In genomic region chr12:12372946-12373722, GRCh38 we compare ENCODE assay signal across 22 cellular contexts. TPM values are rescaled to one million over a fixed set of nuclear protein-coding genes. Genes with fewer than 3 reads are reported as not detected.
DNase-seq lines count a peak whose midpoint lies in the region; ATAC-seq, FAIRE-seq and TF ChIP-seq lines count a peak whose summit lies in the region.
"Had no signal": no experiment of that assay in that cellular context is flagged by ENCODE, and none has a peak within 500 bp of the region (broad histone marks: within the 10 kb centered on the region; RNA-seq: fewer than 3 reads in every experiment).

No MANE protein-coding gene starts in this region.

- in situ Hi-C loops in K562 (cut with MboI) = loop anchor here (10.0 kb wide), 1 partner anchor 332 kb away; no protein-coding TSS in a partner anchor

- H3K9me3 ChIP-seq in K562 (replicated peaks; ENCODE audit: control insufficient read depth, insufficient read depth, low read depth, low read length) = no peaks in the 10 kb centered on the region
- no peaks in the 10 kb centered on the region for H3K9me3 ChIP-seq in liver (ENCODE audit: control insufficient read depth in 4 of 4, low read length in 3 of 4)
- H3K9me3 ChIP-seq: BLaER1 treated with 17β-estradiol and CSF1 and Interleukin-3, amounts not matched to agents 10 nM and 100 nM; gastrocnemius medialis; tibial nerve had no signal

- peaks cover 6% of the 10 kb centered on the region; the same call in 2 of the 3 replicates for H3K36me3 ChIP-seq in K562 (ENCODE audit: control insufficient read depth, insufficient read depth, low read length)
- H3K36me3 ChIP-seq in liver (ENCODE audit: control insufficient read depth in 4 of 4, insufficient read depth in 3 of 4, low read depth in 1 of 4, low read length in 3 of 4) = no peaks in the 10 kb centered on the region
- H3K36me3 ChIP-seq: cardiac muscle cell, gastrocnemius medialis had no signal

- TF ChIP-seq RAD21 in K562 (CRISPR knock-in tag; conservative IDR thresholded peaks at IDR 0.05 in 1 of 2, IDR thresholded peaks at IDR 0.05 in 1 of 2) (no peak), liver (IDR thresholded peaks at IDR 0.05) (no peak)

- no peak for TF ChIP-seq EP300 in K562 (IDR thresholded peaks at IDR 0.05; ENCODE audit: low read length)

- TF ChIP-seq POLR2A in K562 (conservative IDR thresholded peaks at IDR 0.05) = no peak

- intact Hi-C loops in K562 (cut with micrococcal nuclease) = no loop called here
- intact Hi-C loops in Right ventricle myocardium superior (cut with DNase I) = loop anchor here (5.0 kb wide), 1 partner anchor 284 kb away; no protein-coding TSS in a partner anchor

- no peaks in the 10 kb centered on the region for H3K9me3 Mint-ChIP-seq in HFFc6
- H3K9me3 Mint-ChIP-seq: activated T-helper 1 cell treated with anti-CD3 and anti-CD28 coated beads, Interleukin-12 subunit alpha, Interleukin-12 subunit beta, Interleukin-2, Interleukin-4 antibody, amounts not matched to agents 30 ng/mL and 10 ng/mL and 1 ng/mL, durations not matched to agents 14 hours and 24 hours and 36 hours; memory B cell had no signal

- no peak overlapping the region for H3K4me3 Mint-ChIP-seq in HFFc6
- H3K4me3 Mint-ChIP-seq: activated T-helper 1 cell treated with anti-CD3 and anti-CD28 coated beads, Interleukin-12 subunit alpha, Interleukin-12 subunit beta, Interleukin-2, Interleukin-4 antibody, amounts not matched to agents 30 ng/mL and 10 ng/mL and 1 ng/mL, durations not matched to agents 14 hours and 24 hours and 36 hours; memory B cell had no signal

- H3K79me2 ChIP-seq in K562 (ENCODE audit: control insufficient read depth, insufficient read depth, low read length) = no peaks in the 10 kb centered on the region

- no peaks in the 10 kb centered on the region for H3K27me3 Mint-ChIP-seq in HFFc6 (ENCODE audit: insufficient read depth)
- H3K27me3 Mint-ChIP-seq: memory B cell had no signal

- peaks cover 7% of the 10 kb centered on the region for H3K4me1 Mint-ChIP-seq in HFFc6 (ENCODE audit: low read depth)

- no peaks in the 10 kb centered on the region for H3K4me1 ChIP-seq in K562 (replicated peaks in 1 of 2; ENCODE audit: control insufficient read depth in 2 of 2, insufficient read depth in 2 of 2, low read length in 2 of 2)
- peaks cover 0 to 9% (median 3%) of the 10 kb centered on the region in 4 donors for H3K4me1 ChIP-seq in liver (ENCODE audit: control insufficient read depth in 4 of 4, insufficient read depth in 4 of 4, low read length in 3 of 4)
- H3K4me1 ChIP-seq: gastrocnemius medialis had no signal

- 0 out of 2 replicates have a peak overlapping the region, but pooled peaks have one; percentile 8 for H3K27ac Mint-ChIP-seq in HFFc6
- H3K27ac Mint-ChIP-seq: activated T-helper 1 cell treated with anti-CD3 and anti-CD28 coated beads, Interleukin-12 subunit alpha, Interleukin-12 subunit beta, Interleukin-2, Interleukin-4 antibody, amounts not matched to agents 30 ng/mL and 10 ng/mL and 1 ng/mL, durations not matched to agents 14 hours and 24 hours and 36 hours; memory B cell had no signal

- DNase-seq in HFFc6 = no peak
- DNase-seq in K562 (ENCODE audit: extremely low read depth in 1 of 4, low spot score in 3 of 4) = no peak
- DNase-seq in superior temporal gyrus (ENCODE audit: extremely low spot score) = peak; percentile 13
- DNase-seq in KG1 (lab: John Stamatoyannopoulos, UW) = no peak
- DNase-seq in NCI-H187 (lab: John Stamatoyannopoulos, UW) = no peak
- no peak for DNase-seq in Right ventricle myocardium superior
- DNase-seq: activated CD4-positive, alpha-beta T cell treated with anti-CD3 and anti-CD28 coated beads for 48 hours; activated naive CD4-positive, alpha-beta T cell treated with anti-CD3 and anti-CD28 coated beads, Interleukin-2, amount 50 U/mL, for 16 hours; cortex of kidney; gastrocnemius medialis; hippocampal formation; Kasumi-1; NCI-H146; OCI-M1 had no signal

- no peaks in the 10 kb centered on the region for H3K9me1 ChIP-seq in K562 (ENCODE audit: control insufficient read depth, insufficient read depth, low read length)

- no peak overlapping the region for H3K4me3 ChIP-seq in K562
- H3K4me3 ChIP-seq in liver (ENCODE audit: low read depth in 1 of 3, low read length in 3 of 3) = no peak overlapping the region
- H3K4me3 ChIP-seq: BLaER1 treated with 17β-estradiol and CSF1 and Interleukin-3, amounts not matched to agents 10 nM and 100 nM; cardiac muscle cell; gastrocnemius medialis; tibial nerve had no signal

- H3K9ac ChIP-seq in K562 (ENCODE audit: insufficient read depth in 1 of 2, low read depth in 2 of 2, low read length in 2 of 2) = no peak overlapping the region
- no peak overlapping the region for H3K9ac ChIP-seq in liver (ENCODE audit: low read depth in 1 of 2, low read length in 2 of 2)
- H3K9ac ChIP-seq: BLaER1 treated with 17β-estradiol and CSF1 and Interleukin-3, amounts not matched to agents 10 nM and 100 nM had no signal

- FAIRE-seq in K562 (lab: Jason Lieb, UNC) = no peak

- POLR2A ChIA-PET in K562 (lab: Yijun Ruan, JAX) = no interaction called here

- TF ChIP-seq CTCF in HFFc6 (IDR thresholded peaks at IDR 0.05) = no peak
- TF ChIP-seq CTCF in K562 (IDR thresholded peaks at IDR 0.05 in 2 of 3, conservative IDR thresholded peaks at IDR 0.05 in 1 of 3; ENCODE audit: insufficient read depth in 2 of 3, low read depth in 1 of 3, low read length in 3 of 3) = no peak
- no peak for TF ChIP-seq CTCF in liver (IDR thresholded peaks at IDR 0.05; ENCODE audit: low read depth, low read length, missing input control)

- H3K27me3 ChIP-seq in K562 (ENCODE audit: control insufficient read depth in 2 of 2, insufficient read depth in 2 of 2, low read length in 2 of 2) = no peaks in the 10 kb centered on the region
- no peaks in the 10 kb centered on the region for H3K27me3 ChIP-seq in liver (ENCODE audit: control insufficient read depth in 4 of 4, insufficient read depth in 4 of 4, low read length in 3 of 4)
- H3K27me3 ChIP-seq: BLaER1 treated with 17β-estradiol and CSF1 and Interleukin-3, amounts not matched to agents 10 nM and 100 nM; cardiac muscle cell; gastrocnemius medialis; tibial nerve had no signal

- ATAC-seq in K562 (peak; percentile 36; the same call in 2 of the 3 replicates), Right ventricle myocardium superior (ENCODE audit: poor library complexity) (no peak)
- ATAC-seq: gastrocnemius medialis, HCT116, SK-N-SH treated with all-trans-retinoic acid at 6 μM for 48 hours had no signal

- H3K27ac ChIP-seq in K562 (ENCODE audit: extremely low read depth, low read depth, low read length) = no peak overlapping the region
- H3K27ac ChIP-seq in liver (ENCODE audit: low read depth in 1 of 2, low read length in 2 of 2) = no peak overlapping the region
- H3K27ac ChIP-seq: BLaER1 treated with 17β-estradiol and CSF1 and Interleukin-3, amounts not matched to agents 10 nM and 100 nM; cardiac muscle cell; gastrocnemius medialis; tibial nerve had no signal

- no peaks in the 10 kb centered on the region for H4K20me1 ChIP-seq in K562 (replicated peaks; ENCODE audit: control insufficient read depth, insufficient read depth, low read length)
- H4K20me1 ChIP-seq: BLaER1 treated with 17β-estradiol and CSF1 and Interleukin-3, amounts not matched to agents 10 nM and 100 nM had no signal

- BruUV-seq in K562 (replicated peaks; lab: Mats Ljungman, UMichigan) = no TSS peak

- CTCF ChIA-PET in K562 (lab: Yijun Ruan, JAX; ENCODE audit: low intra/inter-chr PET ratio) = interaction anchor here (1.2 kb wide), 1 partner anchor 331 kb away, joined by 5 read pairs; no protein-coding TSS in a partner anchor

- no peak overlapping the region for H3K4me2 ChIP-seq in K562 (ENCODE audit: insufficient read depth, low read length)

- no peak overlapping the region for H2AFZ ChIP-seq in K562 (ENCODE audit: low read depth, low read length)

- no peaks in the 10 kb centered on the region for H3K36me3 Mint-ChIP-seq in HFFc6 (ENCODE audit: low read depth)

- WGBS in K562 (ENCODE audit: insufficient coverage, low coverage, missing lambda C conversion rate) = 63% methylated on average over 4 of the region's 4 CpGs
- 81% methylated on average over 4 of the region's 4 CpGs for WGBS in liver

RNA-seq across cellular contexts. Expression of gene BORCS5, which starts 16.3 kb away (rescaled TPM):
- 10 to 100 TPM in 4 of 6 experiments, 1 to 10 TPM in 2; 8.7 to 13.9 (median 10.6) TPM for total RNA-seq in HFFc6 (2021; fragmentation: NEBNext Ultra II Directional; extraction: Animal tissue kit (Norgen Biotek cat#: 25700))
- 20.7 and 32.7 TPM in 2 replicates for total RNA-seq in K562 (2011; cell fraction: chromatin; rRNA removed; ENCODE audit: low replicate concordance)
- total RNA-seq in K562 (2011; cell fraction: nucleolus; rRNA removed) = 8.8 and 10.3 TPM in 2 replicates
- total RNA-seq in K562 (2011; cell fraction: nucleoplasm; rRNA removed) = 15.6 and 19.1 TPM in 2 replicates
- total RNA-seq in K562 (2014; rRNA removed) = 5.4 and 8.5 TPM in 2 replicates
- total RNA-seq in K562 (2014; rRNA removed; fragmentation: Illumina TruSeq; extraction: Trizol) = 4.1 and 4.3 TPM in 2 replicates
- 2.4 and 2.6 TPM in 2 replicates for total RNA-seq in K562 (2015; rRNA removed; fragmentation: Illumina TruSeq; extraction: Trizol)
- total RNA-seq in K562 (2021) = 12.4 TPM in 2 replicates
- polyA plus RNA-seq in K562 (2011; rRNA removed) = 6.6 and 7.4 TPM in 2 replicates
- polyA plus RNA-seq in K562 (2011; cell fraction: cytosol; rRNA removed) = 5.9 and 8.6 TPM in 2 replicates
- 7.1 and 10.6 TPM in 2 replicates for polyA plus RNA-seq in K562 (2011; cell fraction: nucleus; rRNA removed)
- 5.3 and 7.3 TPM in 2 replicates for polyA plus RNA-seq in K562 (2012)
- polyA plus RNA-seq in K562 (2014; fragmentation: Illumina TruSeq; extraction: Trizol) = 9.2 and 10.0 TPM in 2 replicates
- under 1 TPM; 0.31 to 0.77 TPM for polyA plus RNA-seq in K562 (2014; fragmentation: Nextera tagmentation; extraction: Ambion mirVana)
- polyA plus RNA-seq in K562 (2014; rRNA removed) = 8.9 and 11.1 TPM in 2 replicates
- 9.9 and 10.6 TPM in 2 replicates for polyA minus RNA-seq in K562 (2011; rRNA and poly(A)+ RNA removed)
- polyA minus RNA-seq in K562 (2011; cell fraction: cytosol; rRNA and poly(A)+ RNA removed) = 11.0 and 11.2 TPM in 2 replicates
- 7.1 and 12.2 TPM in 2 replicates for polyA minus RNA-seq in K562 (2011; cell fraction: nucleus; rRNA and poly(A)+ RNA removed)
- total RNA-seq in liver = 10 to 100 TPM in 1 of 2 donors, 1 to 10 TPM in 1; 8.9 to 11.4 TPM
- polyA plus RNA-seq in liver = 1 to 10 TPM; 4.5 to 7.3 TPM
- 7.8 TPM for total RNA-seq in Right ventricle myocardium superior

RNA-seq across cellular contexts. Expression of gene MANSC1, which starts 23.1 kb away (rescaled TPM):
- total RNA-seq in HFFc6 (2021; fragmentation: NEBNext Ultra II Directional; extraction: Animal tissue kit (Norgen Biotek cat#: 25700)) = 10 to 100 TPM in 3 of 6 experiments, 1 to 10 TPM in 3; 4.8 to 11.7 (median 10.0) TPM
- total RNA-seq in K562 (2011; cell fraction: chromatin; rRNA removed; ENCODE audit: low replicate concordance) = 3.2 and 5.0 TPM in 2 replicates
- total RNA-seq in K562 (2011; cell fraction: nucleolus; rRNA removed) = 2.4 and 3.5 TPM in 2 replicates
- 4.5 and 6.0 TPM in 2 replicates for total RNA-seq in K562 (2011; cell fraction: nucleoplasm; rRNA removed)
- 0.91 and 3.3 TPM in 2 replicates for total RNA-seq in K562 (2014; rRNA removed)
- 3.1 and 4.2 TPM in 2 replicates for total RNA-seq in K562 (2014; rRNA removed; fragmentation: Illumina TruSeq; extraction: Trizol)
- 4.5 and 4.7 TPM in 2 replicates for total RNA-seq in K562 (2015; rRNA removed; fragmentation: Illumina TruSeq; extraction: Trizol)
- total RNA-seq in K562 (2021) = 4.9 and 5.7 TPM in 2 replicates
- 1.1 and 2.7 TPM in 2 replicates for polyA plus RNA-seq in K562 (2011; rRNA removed)
- polyA plus RNA-seq in K562 (2011; cell fraction: cytosol; rRNA removed) = 1.6 and 2.4 TPM in 2 replicates
- 0.56 and 0.57 TPM in 2 replicates for polyA plus RNA-seq in K562 (2011; cell fraction: nucleus; rRNA removed)
- 4.5 and 9.5 TPM in 2 replicates for polyA plus RNA-seq in K562 (2012)
- polyA plus RNA-seq in K562 (2014; fragmentation: Illumina TruSeq; extraction: Trizol) = 6.2 and 8.6 TPM in 2 replicates
- polyA plus RNA-seq in K562 (2014; fragmentation: Nextera tagmentation; extraction: Ambion mirVana) = 1 to 10 TPM in 1 of 2 experiments, under 1 TPM in 1; 0.76 to 1.4 TPM
- 3.4 and 3.9 TPM in 2 replicates for polyA plus RNA-seq in K562 (2014; rRNA removed)
- polyA minus RNA-seq in K562 (2011; rRNA and poly(A)+ RNA removed) = 1.8 and 2.4 TPM in 2 replicates
- polyA minus RNA-seq in K562 (2011; cell fraction: cytosol; rRNA and poly(A)+ RNA removed) = 1.2 and 2.1 TPM in 2 replicates
- polyA minus RNA-seq in K562 (2011; cell fraction: nucleus; rRNA and poly(A)+ RNA removed) = 0.22 and 0.27 TPM in 2 replicates
- total RNA-seq in liver = 1 to 10 TPM; 2.1 to 2.3 TPM
- polyA plus RNA-seq in liver = 1 to 10 TPM; 7.2 to 7.8 TPM
- total RNA-seq in Right ventricle myocardium superior = 7.9 TPM
